23 cellular contexts compared by ENCODE assay signal in genomic region chr5:71769265-71769664, GRCh38. TPM values are rescaled to one million over a fixed set of nuclear protein-coding genes. Genes with fewer than 3 reads are reported as not detected.
"Had no signal": no experiment of that assay in that cellular context is flagged by ENCODE, and none has a peak within 500 bp of the region (broad histone marks: within the 10 kb centered on the region; RNA-seq: fewer than 3 reads in every experiment).

No MANE protein-coding gene starts in this region.

- H3K4me3 ChIP-seq: esophagus muscularis mucosa, gastroesophageal sphincter, heart right ventricle, prostate gland, thyroid gland had no signal

- H3K9me3 Mint-ChIP-seq: activated CD4-positive, alpha-beta T cell treated with anti-CD3 and anti-CD28 coated beads, Interleukin-2, amount 10 ng/mL, durations not matched to agents 24 days and 14 days; activated T-cell treated with anti-CD3 and anti-CD28 coated beads, Interleukin-2, amount 50 U/mL, for 24 hours; activated T-helper 2 cell treated with anti-CD3 and anti-CD28 coated beads, Interferon-gamma antibody, Interleukin-2, Interleukin-4, amounts not matched to agents 10 μg/mL and 5 μg/mL and 100 μg/mL, durations not matched to agents 14 hours and 24 hours and 36 hours; brain; naive thymus-derived CD8-positive, alpha-beta T cell had no signal

- H3K27ac Mint-ChIP-seq: activated CD4-positive, alpha-beta T cell treated with anti-CD3 and anti-CD28 coated beads, Interleukin-2, amount 10 ng/mL, durations not matched to agents 24 days and 14 days; activated CD8-positive, alpha-beta T cell treated with anti-CD3 and anti-CD28 coated beads, Interleukin-2, amount 10 ng/mL, durations not matched to agents 7 days and 5 days; activated T-cell treated with anti-CD3 and anti-CD28 coated beads, Interleukin-2, amount 50 U/mL, for 24 hours; activated T-helper 2 cell treated with anti-CD3 and anti-CD28 coated beads, Interferon-gamma antibody, Interleukin-2, Interleukin-4, amounts not matched to agents 10 μg/mL and 5 μg/mL and 100 μg/mL, durations not matched to agents 14 hours and 24 hours and 36 hours; brain; naive thymus-derived CD8-positive, alpha-beta T cell had no signal

- FAIRE-seq: colon had no signal

- DNase-seq: activated CD4-positive, alpha-beta T cell treated with anti-CD3 and anti-CD28 coated beads, Interleukin-2, amount 10 ng/mL, durations not matched to agents 24 days and 14 days; activated CD8-positive, alpha-beta T cell treated with anti-CD3 and anti-CD28 coated beads, Interleukin-2, amount 10 ng/mL, durations not matched to agents 7 days and 5 days; activated naive CD4-positive, alpha-beta T cell treated with Interleukin-2 at 50 U/mL for 16 hours; activated T-cell treated with anti-CD3 and anti-CD28 coated beads, Interleukin-2, amount 50 U/mL, for 24 hours; caudate nucleus; heart right ventricle; naive thymus-derived CD8-positive, alpha-beta T cell; right cardiac atrium; stimulated activated CD4-positive, alpha-beta T cell treated with anti-CD3 and anti-CD28 coated beads, Interleukin-2, amount 100 ng/mL, for 24 hours; stimulated activated naive CD4-positive, alpha-beta T cell treated with Interleukin-2 at 50 U/mL for 16 hours; thyroid gland had no signal

- H3K4me1 Mint-ChIP-seq: brain had no signal

- H3K9me3 ChIP-seq: esophagus muscularis mucosa, gastroesophageal sphincter, prostate gland had no signal

- H3K27me3 ChIP-seq: esophagus muscularis mucosa, gastroesophageal sphincter, heart right ventricle, thyroid gland had no signal

- H3K4me1 ChIP-seq: esophagus muscularis mucosa, gastroesophageal sphincter, prostate gland, thyroid gland had no signal

- H3K4me3 Mint-ChIP-seq: activated CD4-positive, alpha-beta T cell treated with anti-CD3 and anti-CD28 coated beads, Interleukin-2, amount 10 ng/mL, durations not matched to agents 24 days and 14 days; activated CD8-positive, alpha-beta T cell treated with anti-CD3 and anti-CD28 coated beads, Interleukin-2, amount 10 ng/mL, durations not matched to agents 7 days and 5 days; activated T-cell treated with anti-CD3 and anti-CD28 coated beads, Interleukin-2, amount 50 U/mL, for 24 hours; brain; naive thymus-derived CD8-positive, alpha-beta T cell had no signal

- H3K36me3 ChIP-seq: esophagus muscularis mucosa, gastroesophageal sphincter, heart right ventricle, prostate gland, thyroid gland had no signal

- H3K27ac ChIP-seq: esophagus muscularis mucosa, gastroesophageal sphincter, heart right ventricle, prostate gland, thyroid gland had no signal

- H3K36me3 Mint-ChIP-seq: brain; naive thymus-derived CD8-positive, alpha-beta T cell had no signal

- ATAC-seq: activated CD8-positive, alpha-beta T cell treated with anti-CD3 and anti-CD28 coated beads, Interleukin-2, amount 10 ng/mL, durations not matched to agents 7 days and 5 days; gastroesophageal sphincter; heart right ventricle; naive thymus-derived CD8-positive, alpha-beta T cell; right cardiac atrium had no signal

RNA-seq across cellular contexts. Expression of gene CARTPT, which starts 50.2 kb away (rescaled TPM):
- total RNA-seq: activated CD4-positive, alpha-beta T cell treated with anti-CD3 and anti-CD28 coated beads, Interleukin-2, amount 10 ng/mL, durations not matched to agents 24 days and 14 days; activated CD8-positive, alpha-beta T cell treated with anti-CD3 and anti-CD28 coated beads, Interleukin-2, amount 10 ng/mL, durations not matched to agents 7 days and 5 days; activated T-helper 2 cell treated with anti-CD3 and anti-CD28 coated beads, Interferon-gamma antibody, Interleukin-2, Interleukin-4, amounts not matched to agents 10 μg/mL and 5 μg/mL and 100 μg/mL, durations not matched to agents 14 hours and 24 hours and 36 hours; heart right ventricle; lower leg skin; mesenteric fat pad; naive thymus-derived CD8-positive, alpha-beta T cell; osteocyte; skeletal muscle tissue; subcutaneous adipose tissue; ureter had no signal
- polyA plus RNA-seq: heart right ventricle; naive thymus-derived CD8-positive, alpha-beta T cell had no signal
